In the genomic region with DNA sequence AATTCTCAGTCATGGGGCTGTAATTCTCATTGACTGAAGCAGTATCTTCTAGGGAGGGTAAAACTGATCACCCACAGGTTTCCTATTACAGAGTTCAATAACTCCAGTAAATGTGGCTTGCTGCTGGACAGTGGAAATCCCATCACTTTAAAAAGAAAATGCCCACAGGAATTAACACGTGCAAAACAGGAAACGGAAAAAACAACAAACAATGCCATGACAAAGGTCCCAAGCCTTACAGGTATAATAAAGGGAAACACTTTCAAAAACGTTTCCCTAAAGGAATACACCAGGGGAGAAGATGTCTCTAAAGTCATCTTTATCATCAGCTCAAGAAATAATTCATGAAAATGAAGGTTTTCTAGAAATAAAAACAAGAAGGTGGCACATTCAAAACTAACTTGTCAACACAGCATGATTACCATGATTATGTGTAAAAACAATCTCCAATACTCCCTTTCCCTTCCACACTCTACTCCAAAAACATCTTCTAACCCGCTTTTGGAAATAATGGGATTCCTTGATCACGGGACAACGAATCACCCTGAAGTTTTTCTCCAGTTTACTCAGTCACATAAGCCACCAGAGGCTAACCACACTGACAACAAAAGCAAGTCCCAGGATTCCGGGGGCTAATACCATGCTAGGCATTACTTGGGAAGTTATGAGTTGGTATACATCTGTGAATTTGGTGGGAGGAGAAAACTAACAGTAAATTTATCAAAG, we compare ENCODE assay signal across 8 cellular contexts.
A peak's percentile ranks its signal among the peaks of the same experiment; 100 is the strongest.
DNase-seq lines count a peak whose midpoint lies in the region; TF ChIP-seq lines count a peak whose summit lies in the region.

No MANE protein-coding gene starts in this region.

- no peaks in the 10 kb centered on the region for H3K9me3 ChIP-seq in thyroid gland

- H3K27ac Mint-ChIP-seq in immature natural killer cell = peak overlapping the region in 3 of 6 donors; percentile 7 to 70 (median 15)

- H3K4me3 ChIP-seq in thyroid gland (replicated peaks in 1 of 3) = peak overlapping the region in 1 of 3 donors; percentile 7

- H3K4me1 Mint-ChIP-seq in immature natural killer cell = peaks cover 13 to 27% of the 10 kb centered on the region in 2 donors

- H3K4me1 ChIP-seq in thyroid gland = no peaks in the 10 kb centered on the region

- no peaks in the 10 kb centered on the region for H3K36me3 ChIP-seq in thyroid gland

- no peaks in the 10 kb centered on the region for H3K27me3 ChIP-seq in thyroid gland

- intact Hi-C loops in thyroid gland (cut with DNase I) = loop anchor here (10.0 kb wide), 1 partner anchor 365 kb away; no protein-coding TSS in a partner anchor

- WGBS in thyroid gland, 2 donors = 49 to 51% methylated on average over 7 of the region's 7 CpGs

- DNase-seq in NCI-H2171 treated with DMSO at 0.1 percent for 48 hours (lab: John Stamatoyannopoulos, UW) (peak; percentile 51), NCI-H2171 (lab: John Stamatoyannopoulos, UW) (no peak), NCI-H748 treated with DMSO at 0.1 percent for 48 hours (lab: John Stamatoyannopoulos, UW) (peak; percentile 70), immature natural killer cell (no peak), thyroid gland (no peak), NCI-H524 (lab: John Stamatoyannopoulos, UW) (no peak), GOT3 (lab: John Stamatoyannopoulos, UW) (no peak)
- no peak for DNase-seq in activated CD8-positive, alpha-beta memory T cell treated with anti-CD3 and anti-CD28 coated beads, Interleukin-2, amount 50 U/mL, for 4 hours

- H3K4me3 Mint-ChIP-seq in immature natural killer cell = peak overlapping the region; percentile 56 to 76 (median 60)

- TF ChIP-seq CTCF in thyroid gland (IDR thresholded peaks at IDR 0.05) = no peak

- no peak for TF ChIP-seq POLR2A in thyroid gland (IDR thresholded peaks at IDR 0.05)

- no peaks in the 10 kb centered on the region for H3K9me3 Mint-ChIP-seq in immature natural killer cell

- H3K27ac ChIP-seq in thyroid gland = peak overlapping the region; percentile 61 to 76 (median 69)

- H3K36me3 Mint-ChIP-seq in immature natural killer cell = peaks cover 0 to 4% (median 0%) of the 10 kb centered on the region in 3 donors

- peaks cover 1 to 7% (median 2%) of the 10 kb centered on the region in 3 donors for H3K27me3 Mint-ChIP-seq in immature natural killer cell (ENCODE audit: low read depth in 3 of 3)

Comparison
In these comparisons a context has a peak if more than half of its experiments do, and no peak if none do; other contexts are left out.
1. DNase-seq: peak in NCI-H2171 treated with DMSO at 0.1 percent for 48 hours (single experiment) and NCI-H748 treated with DMSO at 0.1 percent for 48 hours (single experiment); none in NCI-H2171 (single experiment), immature natural killer cell (0 of 3), thyroid gland (0 of 2), NCI-H524 (0 of 2), activated CD8-positive, alpha-beta memory T cell treated with anti-CD3 and anti-CD28 coated beads, Interleukin-2, amount 50 U/mL, for 4 hours (single experiment) and GOT3 (single experiment).